Comparison of ENCODE assay signal across 8 cellular contexts in the genomic region with DNA sequence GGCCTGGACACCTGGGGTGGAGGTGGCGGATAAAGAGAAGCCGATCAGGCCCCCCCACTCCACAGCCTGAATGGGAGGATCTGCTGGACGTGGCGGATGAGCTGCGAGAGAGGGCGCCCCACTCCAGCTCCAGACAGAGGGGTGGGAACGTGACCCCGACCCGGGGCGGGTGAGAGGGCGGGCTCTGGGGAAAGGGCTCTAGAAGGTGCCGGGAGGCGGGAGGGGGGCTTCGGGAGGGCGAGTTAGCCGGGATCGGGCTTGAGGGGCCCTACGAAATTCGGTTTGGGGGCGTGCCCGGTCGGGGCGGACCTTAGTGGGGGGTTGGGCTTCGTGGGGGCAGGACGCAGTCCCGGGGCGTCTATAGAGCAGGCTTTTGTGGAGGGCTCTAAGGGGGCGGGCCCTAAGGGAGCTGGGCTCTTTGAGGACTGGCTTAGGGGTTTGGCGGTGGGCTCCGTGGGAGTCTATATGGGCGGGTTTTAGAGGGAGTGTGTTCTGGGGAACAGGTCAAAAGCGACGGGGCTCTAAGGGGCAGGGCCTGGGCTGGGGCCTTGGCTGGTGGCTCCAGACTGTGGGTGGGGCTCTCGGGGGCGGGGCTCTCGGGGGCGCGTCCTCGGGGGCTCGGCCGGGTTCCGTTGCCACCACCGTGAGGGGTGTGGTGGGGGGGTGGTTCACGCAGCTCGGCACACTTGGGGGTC.
A peak's percentile ranks its signal among the peaks of the same experiment; 100 is the strongest.
DNase-seq lines count a peak whose midpoint lies in the region; ATAC-seq lines count a peak whose summit lies in the region.

No MANE protein-coding gene starts in this region.

- DNase-seq in GM03348 (ENCODE audit: low spot score) (peak; percentile 67), OCI-M2 (lab: John Stamatoyannopoulos, UW; ENCODE audit: unreplicated experiment) (peak; percentile 99), NCI-H146 treated with DMSO at 0.1 percent for 48 hours (lab: John Stamatoyannopoulos, UW; ENCODE audit: unreplicated experiment) (no peak), NCI-H1092 treated with DMSO at 0.1 percent for 48 hours (lab: John Stamatoyannopoulos, UW) (no peak)

- H3K36me3 ChIP-seq in duodenal mucosa (ENCODE audit: control insufficient read depth in 1 of 2, insufficient read depth in 2 of 2, low read length in 2 of 2) (no peaks in the 10 kb centered on the region), muscle layer of colon (ENCODE audit: insufficient read depth, low read length) (no peaks in the 10 kb centered on the region)

- H3K4me3 ChIP-seq in duodenal mucosa (ENCODE audit: low read depth in 1 of 2, low read length in 2 of 2) (peak overlapping the region; percentile 55 to 58), muscle layer of colon (ENCODE audit: low read depth in 1 of 2, low read length in 2 of 2) (peak overlapping the region; percentile 14 to 20)

- no peak overlapping the region for H3K27ac ChIP-seq in duodenal mucosa (ENCODE audit: low read depth, low read length)
- no peak overlapping the region for H3K27ac ChIP-seq in muscle layer of colon (ENCODE audit: low read depth, low read length)

- H3K27me3 ChIP-seq in duodenal mucosa (ENCODE audit: control insufficient read depth in 1 of 2, insufficient read depth in 2 of 2, low read length in 2 of 2) (no peaks in the 10 kb centered on the region), muscle layer of colon (ENCODE audit: control insufficient read depth in 1 of 2, insufficient read depth in 2 of 2, low read length in 2 of 2) (peaks cover 0 to 6% of the 10 kb centered on the region in 2 donors)

- ATAC-seq in HG02623 (IDR thresholded peaks at IDR 0.05; ENCODE audit: unreplicated experiment) = no peak
- no peak for ATAC-seq in GM18498 (IDR thresholded peaks at IDR 0.05; ENCODE audit: unreplicated experiment)

- H3K4me1 ChIP-seq in duodenal mucosa (ENCODE audit: control insufficient read depth in 1 of 2, insufficient read depth in 2 of 2, low read length in 2 of 2) (peaks cover 7 to 11% of the 10 kb centered on the region in 2 donors), muscle layer of colon (ENCODE audit: insufficient read depth, low read length) (no peaks in the 10 kb centered on the region)

- peak overlapping the region in 1 of 2 donors; percentile 39 for H3K9ac ChIP-seq in duodenal mucosa (ENCODE audit: low read depth in 1 of 2, low read length in 2 of 2)
- H3K9ac ChIP-seq in muscle layer of colon (ENCODE audit: low read length) = no peak overlapping the region

- H3K9me3 ChIP-seq in duodenal mucosa (ENCODE audit: control insufficient read depth in 1 of 2, low read length in 2 of 2) (no peaks in the 10 kb centered on the region), muscle layer of colon (ENCODE audit: low read length) (no peaks in the 10 kb centered on the region)

Comparison
In these comparisons a context has a peak if more than half of its experiments do, and no peak if none do; other contexts are left out.
1. DNase-seq: peak in GM03348 (single experiment) and OCI-M2 (single experiment); none in NCI-H146 treated with DMSO at 0.1 percent for 48 hours (single experiment) and NCI-H1092 treated with DMSO at 0.1 percent for 48 hours (single experiment).